ENCODE assay signal across 20 cellular contexts in genomic region chr14:73325630-73326299, GRCh38.
A peak's percentile ranks its signal among the peaks of the same experiment; 100 is the strongest.
DNase-seq lines count a peak whose midpoint lies in the region; ATAC-seq and TF ChIP-seq lines count a peak whose summit lies in the region.
"Had no signal": no experiment of that assay in that cellular context is flagged by ENCODE, and none has a peak within 500 bp of the region (broad histone marks: within the 10 kb centered on the region; RNA-seq: fewer than 3 reads in every experiment).

No MANE protein-coding gene starts in this region.

- H3K4me3 Mint-ChIP-seq in activated CD4-positive, alpha-beta T cell treated with anti-CD3 and anti-CD28 coated beads, Interleukin-2, amount 10 ng/mL, durations not matched to agents 7 days and 5 days = peak overlapping the region; percentile 41
- H3K4me3 Mint-ChIP-seq in activated CD4-positive, alpha-beta T cell treated with anti-CD3 and anti-CD28 coated beads for 36 hours = no peak overlapping the region
- H3K4me3 Mint-ChIP-seq in activated T-helper 1 cell treated with anti-CD3 and anti-CD28 coated beads, Interleukin-12 subunit alpha, Interleukin-12 subunit beta, Interleukin-2, Interleukin-4 antibody, amounts not matched to agents 30 ng/mL and 10 ng/mL and 1 ng/mL, durations not matched to agents 14 hours and 24 hours and 36 hours = peak overlapping the region; percentile 19
- H3K4me3 Mint-ChIP-seq: stimulated activated effector memory CD8-positive, alpha-beta T cell treated with anti-CD3 and anti-CD28 coated beads, Interleukin-12 subunit alpha, Interleukin-12 subunit beta, amount 100 ng/mL, for 72 hours; type B pancreatic cell had no signal

- CTCF ChIA-PET in activated CD4-positive, alpha-beta T cell treated with anti-CD3 and anti-CD28 coated beads, Interleukin-2, amount 10 ng/mL, durations not matched to agents 7 days and 5 days (lab: Charles Lee) = interaction anchor here (0.8 to 0.9 kb wide), 2 partner anchors 38 to 133 kb away, joined by 3 read pairs; partner anchors contain the start of gene NUMB
- CTCF ChIA-PET in activated CD4-positive, alpha-beta T cell treated with anti-CD3 and anti-CD28 coated beads for 36 hours (lab: Charles Lee) = interaction anchor here (0.5 to 1.0 kb wide), 4 partner anchors 21 to 155 kb away, joined by 3 read pairs; no protein-coding TSS in a partner anchor

- peaks cover 10% of the 10 kb centered on the region for H3K36me3 Mint-ChIP-seq in activated CD4-positive, alpha-beta T cell treated with anti-CD3 and anti-CD28 coated beads, Interleukin-2, amount 10 ng/mL, durations not matched to agents 7 days and 5 days (ENCODE audit: low read depth)
- no peaks in the 10 kb centered on the region for H3K36me3 Mint-ChIP-seq in activated CD4-positive, alpha-beta T cell treated with anti-CD3 and anti-CD28 coated beads for 36 hours (ENCODE audit: low read depth)
- peaks cover 1% of the 10 kb centered on the region for H3K36me3 Mint-ChIP-seq in activated T-helper 1 cell treated with anti-CD3 and anti-CD28 coated beads, Interleukin-12 subunit alpha, Interleukin-12 subunit beta, Interleukin-2, Interleukin-4 antibody, amounts not matched to agents 30 ng/mL and 10 ng/mL and 1 ng/mL, durations not matched to agents 14 hours and 24 hours and 36 hours (ENCODE audit: low read depth)
- H3K36me3 Mint-ChIP-seq: stimulated activated effector memory CD8-positive, alpha-beta T cell treated with anti-CD3 and anti-CD28 coated beads, Interleukin-12 subunit alpha, Interleukin-12 subunit beta, amount 100 ng/mL, for 72 hours had no signal

- peaks cover 31% of the 10 kb centered on the region for H3K4me1 Mint-ChIP-seq in activated CD4-positive, alpha-beta T cell treated with anti-CD3 and anti-CD28 coated beads, Interleukin-2, amount 10 ng/mL, durations not matched to agents 7 days and 5 days
- peaks cover 31% of the 10 kb centered on the region for H3K4me1 Mint-ChIP-seq in activated CD4-positive, alpha-beta T cell treated with anti-CD3 and anti-CD28 coated beads for 36 hours
- H3K4me1 Mint-ChIP-seq in activated T-helper 1 cell treated with anti-CD3 and anti-CD28 coated beads, Interleukin-12 subunit alpha, Interleukin-12 subunit beta, Interleukin-2, Interleukin-4 antibody, amounts not matched to agents 30 ng/mL and 10 ng/mL and 1 ng/mL, durations not matched to agents 14 hours and 24 hours and 36 hours (ENCODE audit: low read depth) = peaks cover 32% of the 10 kb centered on the region

- ATAC-seq in activated CD4-positive, alpha-beta T cell treated with anti-CD3 and anti-CD28 coated beads for 36 hours = no peak
- ATAC-seq in mucosa of descending colon (peak; percentile 75), GM18868 (IDR thresholded peaks at IDR 0.05; ENCODE audit: unreplicated experiment) (no peak)
- ATAC-seq: heart right ventricle; stimulated activated effector memory CD8-positive, alpha-beta T cell treated with anti-CD3 and anti-CD28 coated beads, Interleukin-12 subunit alpha, Interleukin-12 subunit beta, amount 100 ng/mL, for 72 hours had no signal

- H3K27me3 ChIP-seq in HUES48 (ENCODE audit: control insufficient read depth, insufficient read depth, low read length) (no peaks in the 10 kb centered on the region), thyroid gland (no peaks in the 10 kb centered on the region)
- H3K27me3 ChIP-seq: heart right ventricle had no signal

- H3K27ac Mint-ChIP-seq in activated CD4-positive, alpha-beta T cell treated with anti-CD3 and anti-CD28 coated beads, Interleukin-2, amount 10 ng/mL, durations not matched to agents 7 days and 5 days = peak overlapping the region; percentile 77
- H3K27ac Mint-ChIP-seq in activated CD4-positive, alpha-beta T cell treated with anti-CD3 and anti-CD28 coated beads for 36 hours = no peak overlapping the region
- peak overlapping the region; percentile 56 for H3K27ac Mint-ChIP-seq in activated T-helper 1 cell treated with anti-CD3 and anti-CD28 coated beads, Interleukin-12 subunit alpha, Interleukin-12 subunit beta, Interleukin-2, Interleukin-4 antibody, amounts not matched to agents 30 ng/mL and 10 ng/mL and 1 ng/mL, durations not matched to agents 14 hours and 24 hours and 36 hours
- H3K27ac Mint-ChIP-seq: stimulated activated effector memory CD8-positive, alpha-beta T cell treated with anti-CD3 and anti-CD28 coated beads, Interleukin-12 subunit alpha, Interleukin-12 subunit beta, amount 100 ng/mL, for 72 hours; type B pancreatic cell had no signal

- H3K9me3 ChIP-seq in HUES48 (ENCODE audit: control insufficient read depth, insufficient read depth, low read length) (no peaks in the 10 kb centered on the region), mucosa of descending colon (no peaks in the 10 kb centered on the region), thyroid gland (no peaks in the 10 kb centered on the region)
- H3K9me3 ChIP-seq: heart right ventricle had no signal

- no peaks in the 10 kb centered on the region for H3K36me3 ChIP-seq in HUES48 (ENCODE audit: control insufficient read depth, insufficient read depth, low read length)
- H3K36me3 ChIP-seq in mucosa of descending colon (ENCODE audit: low read depth) = no peaks in the 10 kb centered on the region
- H3K36me3 ChIP-seq in thyroid gland = no peaks in the 10 kb centered on the region

- POLR2A ChIA-PET in activated CD4-positive, alpha-beta T cell treated with anti-CD3 and anti-CD28 coated beads, Interleukin-2, amount 10 ng/mL, durations not matched to agents 7 days and 5 days (lab: Charles Lee) = no interaction called here
- POLR2A ChIA-PET in activated CD4-positive, alpha-beta T cell treated with anti-CD3 and anti-CD28 coated beads for 36 hours (lab: Charles Lee) = no interaction called here

- H3K27ac ChIP-seq in HUES48 (ENCODE audit: low read depth, low read length) (peak overlapping the region; percentile 22), thyroid gland (no peak overlapping the region)
- H3K27ac ChIP-seq: C4-2B, heart right ventricle, RWPE1 had no signal

- TF ChIP-seq CTCF in mucosa of descending colon (IDR thresholded peaks at IDR 0.05) = no peak
- TF ChIP-seq CTCF in thyroid gland (IDR thresholded peaks at IDR 0.05) = no peak

- intact Hi-C loops in activated CD4-positive, alpha-beta T cell treated with anti-CD3 and anti-CD28 coated beads for 36 hours (cut with DNase I, micrococcal nuclease) = no loop called here
- intact Hi-C loops in activated T-helper 1 cell treated with anti-CD3 and anti-CD28 coated beads, Interleukin-12 subunit alpha, Interleukin-12 subunit beta, Interleukin-2, Interleukin-4 antibody, amounts not matched to agents 30 ng/mL and 10 ng/mL and 1 ng/mL, durations not matched to agents 14 hours and 24 hours and 36 hours (cut with micrococcal nuclease) = no loop called here
- intact Hi-C loops in mucosa of descending colon (cut with DNase I, micrococcal nuclease) (no loop called here), thyroid gland (cut with DNase I) (no loop called here)

- peak; percentile 42 for DNase-seq in activated CD4-positive, alpha-beta T cell treated with anti-CD3 and anti-CD28 coated beads, Interleukin-2, amount 10 ng/mL, durations not matched to agents 7 days and 5 days
- no peak for DNase-seq in activated CD4-positive, alpha-beta T cell treated with anti-CD3 and anti-CD28 coated beads for 36 hours
- no peak for DNase-seq in activated T-helper 1 cell treated with anti-CD3 and anti-CD28 coated beads, Interleukin-12 subunit alpha, Interleukin-12 subunit beta, Interleukin-2, Interleukin-4 antibody, amounts not matched to agents 30 ng/mL and 10 ng/mL and 1 ng/mL, durations not matched to agents 14 hours and 24 hours and 36 hours (ENCODE audit: low spot score)
- DNase-seq in mucosa of descending colon (no peak), hypothalamus (lab: John Stamatoyannopoulos, UW) (no peak), thyroid gland (no peak)
- DNase-seq: DMS53; effector CD8-positive, alpha-beta T cell; heart right ventricle; NCI-H1417 treated with DMSO at 0.1 percent for 48 hours; NCI-H2227 treated with DMSO at 0.1 percent for 48 hours; NK-92 treated with Interleukin-12 subunit alpha and Interleukin-12 subunit beta, amount 100 ng/mL, for 24 hours; nucleus accumbens; SW 1271 had no signal

- H3K9me3 Mint-ChIP-seq in activated CD4-positive, alpha-beta T cell treated with anti-CD3 and anti-CD28 coated beads, Interleukin-2, amount 10 ng/mL, durations not matched to agents 7 days and 5 days = no peaks in the 10 kb centered on the region
- no peaks in the 10 kb centered on the region for H3K9me3 Mint-ChIP-seq in activated CD4-positive, alpha-beta T cell treated with anti-CD3 and anti-CD28 coated beads for 36 hours (ENCODE audit: low read depth)
- no peaks in the 10 kb centered on the region for H3K9me3 Mint-ChIP-seq in activated T-helper 1 cell treated with anti-CD3 and anti-CD28 coated beads, Interleukin-12 subunit alpha, Interleukin-12 subunit beta, Interleukin-2, Interleukin-4 antibody, amounts not matched to agents 30 ng/mL and 10 ng/mL and 1 ng/mL, durations not matched to agents 14 hours and 24 hours and 36 hours
- H3K9me3 Mint-ChIP-seq: stimulated activated effector memory CD8-positive, alpha-beta T cell treated with anti-CD3 and anti-CD28 coated beads, Interleukin-12 subunit alpha, Interleukin-12 subunit beta, amount 100 ng/mL, for 72 hours; type B pancreatic cell had no signal

- H3K4me3 ChIP-seq in HUES48 (ENCODE audit: low read depth, low read length) = no peak overlapping the region
- no peak overlapping the region for H3K4me3 ChIP-seq in mucosa of descending colon
- H3K4me3 ChIP-seq in thyroid gland (replicated peaks in 1 of 3) = no peak overlapping the region
- H3K4me3 ChIP-seq: heart right ventricle had no signal

- peaks cover 19% of the 10 kb centered on the region for H3K4me1 ChIP-seq in HUES48 (ENCODE audit: control insufficient read depth, insufficient read depth, low read length)
- H3K4me1 ChIP-seq in mucosa of descending colon (ENCODE audit: low read depth) = peaks cover 13% of the 10 kb centered on the region
- H3K4me1 ChIP-seq in thyroid gland = peaks cover 6 to 23% of the 10 kb centered on the region in 2 donors

- H3K9ac ChIP-seq in HUES48 (ENCODE audit: low read depth, low read length) = no peak overlapping the region

- TF ChIP-seq POLR2A in thyroid gland (IDR thresholded peaks at IDR 0.05) = no peak

- 85 to 100% methylated on average over 1 of the region's 1 CpG for WGBS in thyroid gland, 2 donors

- no peaks in the 10 kb centered on the region for H3K27me3 Mint-ChIP-seq in activated CD4-positive, alpha-beta T cell treated with anti-CD3 and anti-CD28 coated beads, Interleukin-2, amount 10 ng/mL, durations not matched to agents 7 days and 5 days
- H3K27me3 Mint-ChIP-seq in activated CD4-positive, alpha-beta T cell treated with anti-CD3 and anti-CD28 coated beads for 36 hours = no peaks in the 10 kb centered on the region
- no peaks in the 10 kb centered on the region for H3K27me3 Mint-ChIP-seq in activated T-helper 1 cell treated with anti-CD3 and anti-CD28 coated beads, Interleukin-12 subunit alpha, Interleukin-12 subunit beta, Interleukin-2, Interleukin-4 antibody, amounts not matched to agents 30 ng/mL and 10 ng/mL and 1 ng/mL, durations not matched to agents 14 hours and 24 hours and 36 hours (ENCODE audit: insufficient read depth)
- H3K27me3 Mint-ChIP-seq: type B pancreatic cell had no signal
